9 cellular contexts compared by ENCODE assay signal in the genomic region with DNA sequence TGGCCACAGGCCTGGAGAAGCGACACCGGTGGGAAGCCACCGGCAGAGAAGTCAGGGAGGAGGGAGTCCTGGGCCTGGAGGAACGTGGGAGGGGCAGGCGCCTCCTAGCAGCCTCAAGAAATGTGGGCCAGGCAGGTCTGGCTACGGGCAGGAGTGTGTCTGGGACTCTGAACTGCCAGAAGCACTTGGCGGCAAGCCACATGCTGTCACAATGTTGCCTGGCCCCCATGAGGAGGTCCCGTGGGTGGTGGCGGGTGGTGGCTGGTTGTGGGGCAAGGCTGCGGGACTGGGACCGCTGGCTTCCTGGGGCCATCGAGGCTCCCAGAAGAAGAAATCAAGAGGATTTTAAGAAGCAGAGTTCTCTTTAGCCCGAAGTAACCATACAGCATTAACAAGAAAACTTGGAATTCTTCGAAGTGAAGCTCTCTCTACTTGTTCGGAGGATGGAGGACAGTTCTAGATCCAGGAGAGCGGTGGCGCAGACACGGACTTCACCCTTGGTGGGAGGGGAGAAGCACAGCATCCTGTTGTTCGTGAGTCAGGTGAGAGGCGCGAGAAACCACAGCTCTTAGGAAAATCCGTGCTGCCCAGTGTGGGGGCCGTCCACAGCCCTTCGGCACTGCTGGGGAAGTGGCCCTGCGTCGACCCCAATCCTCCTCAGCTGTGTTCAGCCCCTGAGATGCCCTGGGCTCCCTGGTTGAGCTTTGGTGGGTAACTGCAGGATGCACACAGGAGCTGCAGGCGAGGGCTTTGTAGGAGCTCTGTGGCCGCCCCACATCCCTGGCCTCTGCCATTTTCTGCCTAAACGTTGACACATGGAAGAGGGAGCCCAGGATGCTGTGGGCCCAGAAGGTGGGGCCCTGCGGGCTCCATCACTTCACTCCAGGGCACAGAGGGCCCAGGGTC. TPM values are rescaled to one million over a fixed set of nuclear protein-coding genes. Genes with fewer than 3 reads are reported as not detected.
DNase-seq lines count a peak whose midpoint lies in the region; ATAC-seq, FAIRE-seq and TF ChIP-seq lines count a peak whose summit lies in the region.
"Had no signal": no experiment of that assay in that cellular context is flagged by ENCODE, and none has a peak within 500 bp of the region (broad histone marks: within the 10 kb centered on the region; RNA-seq: fewer than 3 reads in every experiment).

No MANE protein-coding gene starts in this region.

- no peak for FAIRE-seq in bronchial epithelial cell (lab: Jason Lieb, UNC)
- FAIRE-seq in urothelium cell line (lab: Jason Lieb, UNC): no peak
- FAIRE-seq: H1 had no signal

- TF ChIP-seq POLR2A in lower leg skin (IDR thresholded peaks at IDR 0.05): no peak

- 50 to 53% methylated on average over 24 to 30 of the region's 30 CpGs for WGBS in lower leg skin, 2 donors

- peaks cover 15% of the 10 kb centered on the region for H3K36me3 ChIP-seq in bronchial epithelial cell (ENCODE audit: control insufficient read depth, insufficient read depth, low read length)

- TF ChIP-seq CTCF in bronchial epithelial cell (IDR thresholded peaks at IDR 0.05; ENCODE audit: insufficient read depth, low read length, severe bottlenecking) (no peak), lower leg skin (IDR thresholded peaks at IDR 0.05) (no peak)

- no peak for ATAC-seq in GM21825 (IDR thresholded peaks at IDR 0.05; ENCODE audit: unreplicated experiment)

- intact Hi-C loops in lower leg skin (cut with DNase I; ENCODE audit: low total_unique reads): no loop called here

- H3K27ac ChIP-seq in substantia nigra (ENCODE audit: low read depth, low read length, poor library complexity, severe bottlenecking): peak overlapping the region; percentile 30

- H3K27me3 ChIP-seq in bronchial epithelial cell (ENCODE audit: control insufficient read depth, insufficient read depth, low read length): no peaks in the 10 kb centered on the region

- H3K4me3 ChIP-seq in bronchial epithelial cell (ENCODE audit: low read depth, low read length) (no peak overlapping the region), lower leg skin (ENCODE audit: low read depth, poor library complexity, severe bottlenecking) (no peak overlapping the region)

- DNase-seq in SK-N-DZ (ENCODE audit: low spot score) (peak; percentile 29), bronchial epithelial cell (ENCODE audit: low read depth) (peak; percentile 33), lower leg skin (ENCODE audit: low spot score in 2 of 2) (peak; percentile 60 to 96), substantia nigra (lab: John Stamatoyannopoulos, UW) (peak in 40 of 49 donors; percentile 16 to 94 (median 66)), urothelium cell line (ENCODE audit: low spot score) (no peak), SW480 (ENCODE audit: low spot score) (no peak), NCI-H2227 treated with DMSO at 0.1 percent for 48 hours (lab: John Stamatoyannopoulos, UW) (no peak)

RNA-seq across cellular contexts. Expression of gene SKI, which starts 12.4 kb away (rescaled TPM):
- 2.4 and 3.1 TPM in 2 replicates for polyA plus RNA-seq in SK-N-DZ (2014; cell fraction: cytosol; rRNA removed)
- polyA plus RNA-seq in SK-N-DZ (2014; cell fraction: nucleus; rRNA removed): 1.2 and 7.3 TPM in 2 replicates
- total RNA-seq in bronchial epithelial cell (8.4 and 9.2 TPM in 2 replicates), lower leg skin (10 to 100 TPM; 67.3 to 80.8 (median 75.4) TPM)

RNA-seq across cellular contexts. Expression of gene FAAP20, which starts 45.9 kb away (rescaled TPM):
- polyA plus RNA-seq in SK-N-DZ (2014; cell fraction: cytosol; rRNA removed): 31.2 and 35.3 TPM in 2 replicates
- 35.9 and 59.0 TPM in 2 replicates for polyA plus RNA-seq in SK-N-DZ (2014; cell fraction: nucleus; rRNA removed)
- total RNA-seq in bronchial epithelial cell (14.2 and 15.0 TPM in 2 replicates), lower leg skin (10 to 100 TPM; 29.8 to 48.0 (median 45.6) TPM)

Comparison
In these comparisons a context has a peak if more than half of its experiments do, and no peak if none do; other contexts are left out.
1. DNase-seq: peak in SK-N-DZ (single experiment), bronchial epithelial cell (single experiment), lower leg skin (2 of 2) and substantia nigra (40 of 49); none in urothelium cell line (single experiment), SW480 (single experiment) and NCI-H2227 treated with DMSO at 0.1 percent for 48 hours (single experiment).